Comparison of ENCODE assay signal across 17 cellular contexts in the genomic region with DNA sequence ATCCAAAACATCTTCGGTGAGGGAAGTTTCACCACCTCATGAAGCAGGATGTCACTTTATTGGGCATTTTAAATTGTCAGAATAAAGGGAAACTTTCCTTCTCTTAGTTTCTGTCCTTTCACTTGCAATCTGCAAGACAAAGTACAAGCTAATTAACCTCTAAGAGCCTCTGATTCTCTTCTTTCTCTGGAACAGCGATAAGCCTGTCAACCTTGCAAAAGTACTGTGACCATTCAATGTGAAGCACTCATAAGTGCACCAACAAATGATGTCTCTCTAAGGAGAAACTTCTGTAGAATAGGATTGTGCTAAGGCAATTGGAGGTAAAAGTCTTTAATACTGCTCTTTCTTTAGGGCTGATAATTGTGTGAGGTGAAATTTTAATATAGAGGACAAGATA.
DNase-seq lines count a peak whose midpoint lies in the region; ATAC-seq and TF ChIP-seq lines count a peak whose summit lies in the region.
"Had no signal": no experiment of that assay in that cellular context is flagged by ENCODE, and none has a peak within 500 bp of the region (broad histone marks: within the 10 kb centered on the region; RNA-seq: fewer than 3 reads in every experiment).

No MANE protein-coding gene starts in this region.

- DNase-seq in GM23338 (ENCODE audit: low spot score) (peak; percentile 29), endodermal cell (no peak), neural progenitor cell (ENCODE audit: low spot score) (peak; percentile 33), Ammon's horn (ENCODE audit: low spot score) (no peak)
- DNase-seq in activated T-cell treated with anti-CD3 and anti-CD28 coated beads, Interleukin-2, amount 50 U/mL, for 48 hours, result no peak
- DNase-seq in activated CD4-positive, alpha-beta T cell treated with anti-CD3 and anti-CD28 coated beads, Interleukin-2, amount 10 ng/mL, durations not matched to agents 24 days and 14 days, result no peak
- DNase-seq: Caco-2; CD4-positive, CD25-positive, alpha-beta regulatory T cell; CD8-positive, alpha-beta T cell; DMS153; GF-D8; GOT3; HFFc6 had no signal

- peaks cover 3% of the 10 kb centered on the region; the same call in 1 of the 2 replicates for H3K9me2 ChIP-seq in GM23338 (ENCODE audit: insufficient read depth)

- no peak overlapping the region for H3K9ac ChIP-seq in endodermal cell (ENCODE audit: extremely low read depth, low read length, poor library complexity, severe bottlenecking)
- H3K9ac ChIP-seq in neural progenitor cell, result no peak overlapping the region
- H3K9ac ChIP-seq: BLaER1 had no signal

- H2AFZ ChIP-seq in GM23338 (no peak overlapping the region), neural progenitor cell (replicated peaks) (no peak overlapping the region)

- no peaks in the 10 kb centered on the region for H4K20me1 ChIP-seq in GM23338 (replicated peaks; ENCODE audit: insufficient read depth)
- H4K20me1 ChIP-seq in neural progenitor cell (ENCODE audit: low read depth), result no peaks in the 10 kb centered on the region
- H4K20me1 ChIP-seq: BLaER1 had no signal

- TF ChIP-seq CTCF in GM23338 (conservative IDR thresholded peaks at IDR 0.05; ENCODE audit: low read depth in 2 of 2), result no peak
- no peak for TF ChIP-seq CTCF in endodermal cell (conservative IDR thresholded peaks at IDR 0.05)
- TF ChIP-seq CTCF in neural progenitor cell (IDR thresholded peaks at IDR 0.05), result no peak

- H3K9me3 Mint-ChIP-seq in GM23338 (no peaks in the 10 kb centered on the region; the same call in 2 of the 3 replicates), endodermal cell (peaks cover 2% of the 10 kb centered on the region), neural progenitor cell (no peaks in the 10 kb centered on the region)
- peaks cover 8% of the 10 kb centered on the region for H3K9me3 Mint-ChIP-seq in activated CD4-positive, alpha-beta T cell treated with anti-CD3 and anti-CD28 coated beads, Interleukin-2, amount 10 ng/mL, durations not matched to agents 24 days and 14 days

- H3K36me3 ChIP-seq in GM23338 (ENCODE audit: insufficient read depth) (no peaks in the 10 kb centered on the region), endodermal cell (ENCODE audit: control insufficient read depth, insufficient read depth, low read length) (no peaks in the 10 kb centered on the region), neural progenitor cell (no peaks in the 10 kb centered on the region)
- H3K36me3 ChIP-seq: BLaER1, HAP-1 had no signal

- intact Hi-C loops in activated CD4-positive, alpha-beta T cell treated with anti-CD3 and anti-CD28 coated beads, Interleukin-2, amount 10 ng/mL, durations not matched to agents 24 days and 14 days (cut with micrococcal nuclease), result no loop called here

- ATAC-seq in GM23338, result peak; percentile 58
- ATAC-seq: CD8-positive, alpha-beta T cell had no signal

- H3K4me2 ChIP-seq in GM23338 (peak overlapping the region; percentile 3; the same call in 1 of the 2 replicates), neural progenitor cell (peak overlapping the region; percentile 53)
- H3K4me2 ChIP-seq: BLaER1 had no signal

- H3K79me2 ChIP-seq in GM23338 (replicated peaks; ENCODE audit: insufficient read depth), result no peaks in the 10 kb centered on the region
- no peaks in the 10 kb centered on the region for H3K79me2 ChIP-seq in neural progenitor cell (ENCODE audit: low read depth)

- H3K4me3 ChIP-seq in GM23338 (no peak overlapping the region), endodermal cell (ENCODE audit: low read length) (peak overlapping the region; percentile 2), neural progenitor cell (no peak overlapping the region)
- H3K4me3 ChIP-seq: BLaER1, HAP-1 had no signal

- peaks cover 25% of the 10 kb centered on the region; the same call in 1 of the 2 replicates for H3K4me1 ChIP-seq in GM23338 (ENCODE audit: insufficient read depth)
- peaks cover 14% of the 10 kb centered on the region for H3K4me1 ChIP-seq in endodermal cell (ENCODE audit: control insufficient read depth, insufficient read depth, low read length)
- H3K4me1 ChIP-seq in neural progenitor cell, result peaks cover 28% of the 10 kb centered on the region
- H3K4me1 ChIP-seq: BLaER1, Caco-2, HAP-1 had no signal

- H3K9me3 ChIP-seq in endodermal cell (ENCODE audit: control insufficient read depth, low read length) (no peaks in the 10 kb centered on the region), neural progenitor cell (ENCODE audit: low read depth) (no peaks in the 10 kb centered on the region)
- H3K9me3 ChIP-seq: BLaER1, Caco-2, HAP-1 had no signal

- H3K36me3 Mint-ChIP-seq in GM23338 (ENCODE audit: low read depth) (no peaks in the 10 kb centered on the region), endodermal cell (ENCODE audit: low read depth) (peaks cover 2% of the 10 kb centered on the region), neural progenitor cell (no peaks in the 10 kb centered on the region)
- no peaks in the 10 kb centered on the region for H3K36me3 Mint-ChIP-seq in activated CD4-positive, alpha-beta T cell treated with anti-CD3 and anti-CD28 coated beads, Interleukin-2, amount 10 ng/mL, durations not matched to agents 24 days and 14 days (ENCODE audit: low read depth)
- H3K36me3 Mint-ChIP-seq: CD4-positive, CD25-positive, alpha-beta regulatory T cell; CD8-positive, alpha-beta T cell had no signal

- H3K27ac ChIP-seq in GM23338 (ENCODE audit: low read depth) (no peak overlapping the region), endodermal cell (ENCODE audit: low read depth, low read length) (no peak overlapping the region), neural progenitor cell (peak overlapping the region; percentile 71)
- H3K27ac ChIP-seq: BLaER1, C4-2B had no signal

- H3K27ac Mint-ChIP-seq in GM23338, result 0 out of 2 replicates have a peak overlapping the region, but pooled peaks have one; percentile 40
- H3K27ac Mint-ChIP-seq in endodermal cell, result no peak overlapping the region
- H3K27ac Mint-ChIP-seq in neural progenitor cell, result no peak overlapping the region
- no peak overlapping the region for H3K27ac Mint-ChIP-seq in activated CD4-positive, alpha-beta T cell treated with anti-CD3 and anti-CD28 coated beads, Interleukin-2, amount 10 ng/mL, durations not matched to agents 24 days and 14 days
- H3K27ac Mint-ChIP-seq: B cell; CD8-positive, alpha-beta T cell; HFFc6 had no signal

- H3K4me1 Mint-ChIP-seq in GM23338 (peaks cover 18% of the 10 kb centered on the region), endodermal cell (peaks cover 32% of the 10 kb centered on the region), neural progenitor cell (peaks cover 8% of the 10 kb centered on the region)
- no peaks in the 10 kb centered on the region for H3K4me1 Mint-ChIP-seq in activated CD4-positive, alpha-beta T cell treated with anti-CD3 and anti-CD28 coated beads, Interleukin-2, amount 10 ng/mL, durations not matched to agents 24 days and 14 days
- H3K4me1 Mint-ChIP-seq: B cell; CD4-positive, CD25-positive, alpha-beta regulatory T cell had no signal

- 48 to 71% methylated on average over 1 to 2 of the region's 2 CpGs for WGBS in endodermal cell (ENCODE audit: insufficient coverage in 1 of 2, insufficient read length in 1 of 2), 2 experiments

- H3F3A ChIP-seq in GM23338 (replicated peaks; ENCODE audit: low read depth) (no peaks in the 10 kb centered on the region), neural progenitor cell (ENCODE audit: low read depth) (peaks cover 29% of the 10 kb centered on the region)

- H3K27me3 ChIP-seq in GM23338 (ENCODE audit: insufficient read depth) (no peaks in the 10 kb centered on the region), endodermal cell (ENCODE audit: control insufficient read depth, insufficient read depth, low read length, poor library complexity, severe bottlenecking) (peaks cover 18% of the 10 kb centered on the region), neural progenitor cell (no peaks in the 10 kb centered on the region)
- H3K27me3 ChIP-seq: BLaER1 had no signal

- H3K27me3 Mint-ChIP-seq in GM23338 (ENCODE audit: insufficient read depth, low read depth, poor library complexity), result peaks cover 2% of the 10 kb centered on the region
- peaks cover 2% of the 10 kb centered on the region for H3K27me3 Mint-ChIP-seq in endodermal cell (ENCODE audit: insufficient read depth)
- H3K27me3 Mint-ChIP-seq in neural progenitor cell (ENCODE audit: insufficient read depth, low read depth), result no peaks in the 10 kb centered on the region
- H3K27me3 Mint-ChIP-seq in activated CD4-positive, alpha-beta T cell treated with anti-CD3 and anti-CD28 coated beads, Interleukin-2, amount 10 ng/mL, durations not matched to agents 24 days and 14 days, result no peaks in the 10 kb centered on the region
- H3K27me3 Mint-ChIP-seq: B cell; CD4-positive, CD25-positive, alpha-beta regulatory T cell had no signal

- H3K4me3 Mint-ChIP-seq in GM23338 (no peak overlapping the region), endodermal cell (no peak overlapping the region), neural progenitor cell (no peak overlapping the region)
- no peak overlapping the region for H3K4me3 Mint-ChIP-seq in activated CD4-positive, alpha-beta T cell treated with anti-CD3 and anti-CD28 coated beads, Interleukin-2, amount 10 ng/mL, durations not matched to agents 24 days and 14 days
- H3K4me3 Mint-ChIP-seq: B cell; CD4-positive, CD25-positive, alpha-beta regulatory T cell; CD8-positive, alpha-beta T cell; HFFc6 had no signal

TF ChIP-seq in GM23338, 12 proteins besides CTCF, POLR2A, EP300 and RAD21 (continues in another document):
- peak; percentile 50 for TF ChIP-seq REST (IDR thresholded peaks at IDR 0.05; ENCODE audit: unreplicated experiment)
- TF ChIP-seq ZNF114 (CRISPR knock-in tag; IDR thresholded peaks at IDR 0.05), result no peak

Comparison
In these comparisons a context has a peak if more than half of its experiments do, and no peak if none do; other contexts are left out.
1. DNase-seq: peak in GM23338 (single experiment) and neural progenitor cell (single experiment); none in endodermal cell (single experiment), Ammon's horn (single experiment), activated T-cell treated with anti-CD3 and anti-CD28 coated beads, Interleukin-2, amount 50 U/mL, for 48 hours (0 of 2) and activated CD4-positive, alpha-beta T cell treated with anti-CD3 and anti-CD28 coated beads, Interleukin-2, amount 10 ng/mL, durations not matched to agents 24 days and 14 days (single experiment).